Comparison of ENCODE assay signal across 8 cellular contexts in the genomic region with DNA sequence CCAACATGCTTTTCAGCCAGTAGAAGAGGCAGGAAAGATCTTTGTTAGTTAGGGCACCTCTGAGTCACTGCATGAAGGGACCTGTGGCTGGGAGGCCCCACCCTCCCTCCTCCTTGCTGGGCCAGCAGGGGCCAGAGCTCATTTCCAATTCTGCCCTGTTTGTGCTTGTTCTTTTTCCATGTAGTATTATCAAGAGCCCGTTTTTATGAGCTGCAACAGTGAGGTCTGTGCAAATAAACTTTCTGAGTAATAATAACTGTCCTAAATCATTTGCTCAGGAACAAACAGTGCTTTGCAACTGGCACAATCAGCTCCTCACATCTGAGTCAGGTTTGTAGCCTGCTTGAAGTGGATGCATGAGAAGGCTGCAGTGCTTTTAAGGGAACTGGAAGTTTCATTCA.
DNase-seq lines count a peak whose midpoint lies in the region; ATAC-seq and TF ChIP-seq lines count a peak whose summit lies in the region.

No MANE protein-coding gene starts in this region.

- H4K8ac ChIP-seq in trophoblast cell (ENCODE audit: low read depth, low read length): no peak overlapping the region

- no peak overlapping the region for H3K4ac ChIP-seq in trophoblast cell (ENCODE audit: low read depth, low read length)

- ATAC-seq in HG03280 (IDR thresholded peaks at IDR 0.05; ENCODE audit: unreplicated experiment) (no peak), GM19455 (IDR thresholded peaks at IDR 0.05; ENCODE audit: unreplicated experiment) (no peak)

- H3K14ac ChIP-seq in trophoblast cell (ENCODE audit: low read length): no peak overlapping the region

- H3K36me3 ChIP-seq in trophoblast cell (ENCODE audit: control insufficient read depth in 1 of 2, insufficient read depth in 2 of 2, low read length in 2 of 2): no peaks in the 10 kb centered on the region

- H2BK120ac ChIP-seq in trophoblast cell (ENCODE audit: insufficient read depth, low read length, poor library complexity): no peak overlapping the region

- no peak overlapping the region for H3K18ac ChIP-seq in trophoblast cell (ENCODE audit: low read length)

- no peak overlapping the region for H3K4me2 ChIP-seq in trophoblast cell (ENCODE audit: low read length)

- no peak overlapping the region for H3K23ac ChIP-seq in trophoblast cell (ENCODE audit: low read length)

- H3K79me1 ChIP-seq in trophoblast cell (ENCODE audit: low read length): peaks cover 2% of the 10 kb centered on the region

- no peak overlapping the region for H2BK12ac ChIP-seq in trophoblast cell (ENCODE audit: low read length)

- H3K79me2 ChIP-seq in trophoblast cell (ENCODE audit: control insufficient read depth, insufficient read depth, low read length, poor library complexity): no peaks in the 10 kb centered on the region

- peaks cover 2 to 4% of the 10 kb centered on the region in 2 experiments for H3K4me1 ChIP-seq in trophoblast cell (ENCODE audit: control insufficient read depth in 1 of 2, insufficient read depth in 2 of 2, low read length in 2 of 2)

- TF ChIP-seq CTCF in fibroblast of mammary gland (conservative IDR thresholded peaks at IDR 0.05; ENCODE audit: control insufficient read depth, insufficient read depth, low read depth, low read length): no peak

- H3K27ac ChIP-seq in trophoblast cell (ENCODE audit: low read depth, low read length): no peak overlapping the region

- DNase-seq in NCI-H146 (lab: John Stamatoyannopoulos, UW) (peak; percentile 24), NCI-H146 treated with DMSO at 0.1 percent for 48 hours (lab: John Stamatoyannopoulos, UW; ENCODE audit: unreplicated experiment) (no peak), fibroblast of mammary gland (ENCODE audit: low read depth) (peak; percentile 73), trophoblast cell (no peak)
- DNase-seq in activated CD4-positive, alpha-beta T cell treated with anti-CD3 and anti-CD28 coated beads, Interleukin-2, amount 50 U/mL, for 48 hours: peak; percentile 39 to 54
- DNase-seq in stimulated activated CD8-positive, alpha-beta memory T cell treated with anti-CD3 and anti-CD28 coated beads, Interleukin-15, amount 100 ng/mL, for 1 hour (ENCODE audit: low read depth): peak; percentile 24

- H3K9me3 ChIP-seq in trophoblast cell (ENCODE audit: insufficient read depth, low read depth, low read length): no peaks in the 10 kb centered on the region

- no peak overlapping the region for H2AK5ac ChIP-seq in trophoblast cell (ENCODE audit: low read length)

- no peak overlapping the region for H3K9ac ChIP-seq in trophoblast cell (ENCODE audit: low read length)

- no peak overlapping the region for H4K12ac ChIP-seq in trophoblast cell (ENCODE audit: low read depth, low read length)

- no peak overlapping the region for H2BK5ac ChIP-seq in trophoblast cell (ENCODE audit: low read depth, low read length, poor library complexity)

- no peak overlapping the region for H4K91ac ChIP-seq in trophoblast cell (ENCODE audit: low read depth, low read length)

- H2AFZ ChIP-seq in trophoblast cell (ENCODE audit: insufficient read depth, low read length, poor library complexity): no peak overlapping the region

- no CpG with 5 or more reads among the region's 1 CpG for WGBS in trophoblast cell (ENCODE audit: extremely low coverage, insufficient coverage, insufficient read length)

- no peaks in the 10 kb centered on the region for H3K27me3 ChIP-seq in trophoblast cell (ENCODE audit: insufficient read depth, low read length)

- H3K4me3 ChIP-seq in fibroblast of mammary gland (ENCODE audit: control insufficient read depth, low read depth, low read length) (no peak overlapping the region), trophoblast cell (ENCODE audit: low read depth, low read length) (no peak overlapping the region)

Comparison
In these comparisons a context has a peak if more than half of its experiments do, and no peak if none do; other contexts are left out.
1. DNase-seq: peak in NCI-H146 (single experiment), activated CD4-positive, alpha-beta T cell treated with anti-CD3 and anti-CD28 coated beads, Interleukin-2, amount 50 U/mL, for 48 hours (2 of 2), fibroblast of mammary gland (single experiment) and stimulated activated CD8-positive, alpha-beta memory T cell treated with anti-CD3 and anti-CD28 coated beads, Interleukin-15, amount 100 ng/mL, for 1 hour (single experiment); none in NCI-H146 treated with DMSO at 0.1 percent for 48 hours (single experiment) and trophoblast cell (0 of 2).